Comparison of ENCODE assay signal across 20 cellular contexts in genomic region chr2:157818227-157818626, GRCh38. TPM values are rescaled to one million over a fixed set of nuclear protein-coding genes. Genes with fewer than 3 reads are reported as not detected.
DNase-seq lines count a peak whose midpoint lies in the region; ATAC-seq and TF ChIP-seq lines count a peak whose summit lies in the region.
"Had no signal": no experiment of that assay in that cellular context is flagged by ENCODE, and none has a peak within 500 bp of the region (broad histone marks: within the 10 kb centered on the region; RNA-seq: fewer than 3 reads in every experiment).

No MANE protein-coding gene starts in this region.

- H3K27ac ChIP-seq in A673 (ENCODE audit: low read depth, low read length, poor library complexity, severe bottlenecking): peak overlapping the region; percentile 30
- H3K27ac ChIP-seq in GM23338 (ENCODE audit: low read depth): no peak overlapping the region
- peak overlapping the region; percentile 17 to 43 (median 34) for H3K27ac ChIP-seq in thyroid gland
- H3K27ac ChIP-seq: GM23248, HL-60 had no signal

- WGBS in thyroid gland, 2 donors: 40 to 44% methylated on average over 7 of the region's 7 CpGs

- ATAC-seq in GM23338: no peak
- ATAC-seq: HCT116 had no signal

- H3K27me3 ChIP-seq in A673 (replicated peaks; ENCODE audit: insufficient read depth, low read depth, low read length, poor library complexity) (no peaks in the 10 kb centered on the region), GM23338 (ENCODE audit: insufficient read depth) (no peaks in the 10 kb centered on the region), thyroid gland (no peaks in the 10 kb centered on the region)
- H3K27me3 ChIP-seq: BE2C had no signal

- H4K20me1 ChIP-seq in GM23338 (replicated peaks; ENCODE audit: insufficient read depth): peaks cover 2% of the 10 kb centered on the region; the same call in 1 of the 2 replicates

- H3K36me3 ChIP-seq in A673 (ENCODE audit: insufficient read depth, low read length, poor library complexity, severe bottlenecking) (no peaks in the 10 kb centered on the region), GM23338 (ENCODE audit: insufficient read depth) (peaks cover 7% of the 10 kb centered on the region; the same call in 1 of the 2 replicates), thyroid gland (peaks cover 0 to 4% of the 10 kb centered on the region in 2 donors)
- H3K36me3 ChIP-seq: BE2C had no signal

- no peaks in the 10 kb centered on the region for H3K27me3 Mint-ChIP-seq in GM23338 (ENCODE audit: insufficient read depth, low read depth, poor library complexity)
- no peaks in the 10 kb centered on the region for H3K27me3 Mint-ChIP-seq in nephron (ENCODE audit: low read depth)
- H3K27me3 Mint-ChIP-seq: CD4-positive, CD25-positive, alpha-beta regulatory T cell had no signal

- H2AFZ ChIP-seq in GM23338: no peak overlapping the region
- H2AFZ ChIP-seq: GM23248 had no signal

- H3K4me1 ChIP-seq in A673 (ENCODE audit: insufficient read depth, low read length, poor library complexity, severe bottlenecking): no peaks in the 10 kb centered on the region
- no peaks in the 10 kb centered on the region; the same call in 1 of the 2 replicates for H3K4me1 ChIP-seq in GM23338 (ENCODE audit: insufficient read depth)
- H3K4me1 ChIP-seq in thyroid gland: peaks cover 26 to 44% of the 10 kb centered on the region in 2 donors
- H3K4me1 ChIP-seq: BE2C had no signal

- intact Hi-C loops in A673 (cut with micrococcal nuclease; ENCODE audit: unreplicated experiment) (no loop called here), thyroid gland (cut with DNase I) (no loop called here)

- no peaks in the 10 kb centered on the region; the same call in 1 of the 2 replicates for H3K79me2 ChIP-seq in GM23338 (replicated peaks; ENCODE audit: insufficient read depth)

- TF ChIP-seq POLR2A in thyroid gland (IDR thresholded peaks at IDR 0.05): peak in 1 of 2 donors; percentile 17

- no peaks in the 10 kb centered on the region for H3K9me3 ChIP-seq in A673 (ENCODE audit: low read depth, low read length, poor library complexity, severe bottlenecking)
- no peaks in the 10 kb centered on the region for H3K9me3 ChIP-seq in thyroid gland
- H3K9me3 ChIP-seq: BE2C had no signal

- H3K9me2 ChIP-seq in GM23338 (ENCODE audit: insufficient read depth): no peaks in the 10 kb centered on the region

- POLR2A ChIA-PET in A673 (lab: Charles Lee; ENCODE audit: low non-redundant PET): interaction anchor here (0.7 kb wide), 1 partner anchor 24 kb away, joined by 3 read pairs; no protein-coding TSS in a partner anchor

- peak overlapping the region; percentile 24; the same call in 1 of the 2 replicates for H3K27ac Mint-ChIP-seq in GM23338
- H3K27ac Mint-ChIP-seq in nephron: peak overlapping the region in 2 of 3 experiments; percentile 24 to 53
- H3K27ac Mint-ChIP-seq: CD4-positive, CD25-positive, alpha-beta regulatory T cell; HFFc6 had no signal

- no peaks in the 10 kb centered on the region for H3K4me1 Mint-ChIP-seq in GM23338
- peaks cover 26% of the 10 kb centered on the region for H3K4me1 Mint-ChIP-seq in nephron

- no TSS peak for BruUV-seq in A673 (replicated peaks; lab: Mats Ljungman, UMichigan)

- TF ChIP-seq CTCF in A673 (conservative IDR thresholded peaks at IDR 0.05; ENCODE audit: low read depth, low read length): no peak
- no peak for TF ChIP-seq CTCF in GM23338 (conservative IDR thresholded peaks at IDR 0.05; ENCODE audit: low read depth in 2 of 2)
- no peak for TF ChIP-seq CTCF in nephron (IDR thresholded peaks at IDR 0.05; ENCODE audit: unreplicated experiment in 3 of 3)
- TF ChIP-seq CTCF in thyroid gland (IDR thresholded peaks at IDR 0.05): no peak

- H3K4me3 ChIP-seq in A673 (ENCODE audit: low read depth, low read length, poor library complexity, severe bottlenecking) (no peak overlapping the region), GM23338 (no peak overlapping the region), thyroid gland (replicated peaks in 1 of 3) (no peak overlapping the region)
- H3K4me3 ChIP-seq: GM23248 had no signal

- no peaks in the 10 kb centered on the region for H3K9me3 Mint-ChIP-seq in GM23338
- no peaks in the 10 kb centered on the region for H3K9me3 Mint-ChIP-seq in nephron
- H3K9me3 Mint-ChIP-seq: CD4-positive, CD25-positive, alpha-beta regulatory T cell; CD8-positive, alpha-beta memory T cell; HFFc6 had no signal

- H3K4me2 ChIP-seq in GM23338: no peak overlapping the region

- no peak for DNase-seq in A673 (ENCODE audit: low spot score)
- DNase-seq in GM23338 (ENCODE audit: low spot score): no peak
- peak; percentile 82 to 85 for DNase-seq in thyroid gland
- DNase-seq in Kasumi-1 (lab: John Stamatoyannopoulos, UW): no peak
- DNase-seq in NCI-H524 treated with DMSO at 0.1 percent for 48 hours (lab: John Stamatoyannopoulos, UW): no peak
- no peak for DNase-seq in stimulated activated CD4-positive, alpha-beta T cell treated with anti-CD3 and anti-CD28 coated beads, Interleukin-4, amount 100 ng/mL, for 24 hours
- DNase-seq: 8988T; BE2C; C1 segment of cervical spinal cord; CD4-positive, CD25-positive, alpha-beta regulatory T cell; CD8-positive, alpha-beta memory T cell; COR-L47; DMS 273 treated with DMSO at 0.1 percent for 48 hours; DMS53; GDM1; GM23248; HFFc6 had no signal

- H3F3A ChIP-seq in GM23338 (replicated peaks; ENCODE audit: low read depth): no peaks in the 10 kb centered on the region

- H3K36me3 Mint-ChIP-seq in GM23338 (ENCODE audit: low read depth) (peaks cover 21% of the 10 kb centered on the region), nephron (ENCODE audit: low read depth) (peaks cover 40% of the 10 kb centered on the region)

- H3K4me3 Mint-ChIP-seq in GM23338: no peak overlapping the region
- no peak overlapping the region for H3K4me3 Mint-ChIP-seq in nephron
- H3K4me3 Mint-ChIP-seq: CD4-positive, CD25-positive, alpha-beta regulatory T cell; CD8-positive, alpha-beta memory T cell; HFFc6 had no signal

- CTCF ChIA-PET in A673 (lab: Charles Lee): no interaction called here

TF ChIP-seq in GM23338, 12 proteins besides CTCF, POLR2A, EP300 and RAD21 (continues in another document):
- TF ChIP-seq ZNF114 (CRISPR knock-in tag; IDR thresholded peaks at IDR 0.05) (no peak), ZNF462 (CRISPR knock-in tag; IDR thresholded peaks at IDR 0.05) (no peak), STAT1 (IDR thresholded peaks at IDR 0.05; ENCODE audit: unreplicated experiment) (no peak), ZNF331 (CRISPR knock-in tag; IDR thresholded peaks at IDR 0.05; ENCODE audit: low read depth) (no peak), NANOG (IDR thresholded peaks at IDR 0.05; ENCODE audit: borderline replicate concordance) (no peak)

RNA-seq across cellular contexts. Expression of gene ACVR1, which starts 57.9 kb away (rescaled TPM):
- 17.1 and 18.3 TPM in 2 replicates for total RNA-seq in A673 (2021)
- total RNA-seq in GM23338 (2014; rRNA removed; shearing (Covaris generic)): 20.0 and 21.5 TPM in 2 replicates
- polyA plus RNA-seq in GM23338 (2016; fragmentation: Nextera tagmentation; extraction: Ambion mirVana): 8.9 and 9.2 TPM in 2 replicates
- total RNA-seq in thyroid gland: 10 to 100 TPM; 42.7 to 55.8 (median 46.3) TPM

Comparison
In these comparisons a context has a peak if more than half of its experiments do, and no peak if none do; other contexts are left out.
1. DNase-seq: peak in thyroid gland (2 of 2); none in A673 (single experiment), GM23338 (single experiment), Kasumi-1 (0 of 2), NCI-H524 treated with DMSO at 0.1 percent for 48 hours (single experiment) and stimulated activated CD4-positive, alpha-beta T cell treated with anti-CD3 and anti-CD28 coated beads, Interleukin-4, amount 100 ng/mL, for 24 hours (single experiment).